In genomic region chr19:10899171-10899653, GRCh38 we compare ENCODE assay signal across 1 cellular context.
TF ChIP-seq lines count a peak whose summit lies in the region.

No MANE protein-coding gene starts in this region.

TF ChIP-seq in HepG2, 621 proteins besides CTCF, POLR2A, EP300 and RAD21:
- 0 out of 2 replicates have a peak, but pooled peaks have one; percentile 18 for TF ChIP-seq HNRNPL (IDR thresholded peaks at IDR 0.05; ENCODE audit: low read depth, low read length)
- TF ChIP-seq FOXO4 (CRISPR knock-in tag; conservative IDR thresholded peaks at IDR 0.05): no peak
